Comparison of ENCODE assay signal across 11 cellular contexts in genomic region chr2:2328847-2329246, GRCh38. TPM values are rescaled to one million over a fixed set of nuclear protein-coding genes. Genes with fewer than 3 reads are reported as not detected.
A peak's percentile ranks its signal among the peaks of the same experiment; 100 is the strongest.
DNase-seq lines count a peak whose midpoint lies in the region; ATAC-seq, FAIRE-seq and TF ChIP-seq lines count a peak whose summit lies in the region.
"Had no signal": no experiment of that assay in that cellular context is flagged by ENCODE, and none has a peak within 500 bp of the region (broad histone marks: within the 10 kb centered on the region; RNA-seq: fewer than 3 reads in every experiment).

No MANE protein-coding gene starts in this region.

- H2AFZ ChIP-seq in mammary epithelial cell (ENCODE audit: low read depth, low read length) (no peak overlapping the region), K562 (ENCODE audit: low read depth, low read length) (no peak overlapping the region)

- BruUV-seq in mammary epithelial cell (replicated peaks; lab: Mats Ljungman, UMichigan): no TSS peak
- BruUV-seq in K562 (replicated peaks; lab: Mats Ljungman, UMichigan): no TSS peak

- TF ChIP-seq RAD21 in K562 (CRISPR knock-in tag; conservative IDR thresholded peaks at IDR 0.05 in 1 of 2, IDR thresholded peaks at IDR 0.05 in 1 of 2): no peak

- WGBS in mammary epithelial cell (ENCODE audit: low coverage, missing lambda C conversion rate): 8% methylated on average over 2 of the region's 2 CpGs
- WGBS in K562 (ENCODE audit: insufficient coverage, low coverage, missing lambda C conversion rate): 0% methylated on average over 2 of the region's 2 CpGs
- WGBS in adrenal gland, 4 donors: 3 to 10% (median 4%) methylated on average over 2 of the region's 2 CpGs

- in situ Hi-C loops in T47D (cut with HindIII; ENCODE audit: low pct_unique_long_range_greater_than_20kb, low sequenced_read_pairs) (no loop called here), mammary epithelial cell (cut with MboI; ENCODE audit: low sequenced_read_pairs in 2 of 2) (no loop called here), K562 (cut with MboI) (no loop called here)

- H3K9ac ChIP-seq in mammary epithelial cell (ENCODE audit: insufficient read depth, low read length) (no peak overlapping the region), K562 (ENCODE audit: insufficient read depth in 1 of 2, low read depth in 2 of 2, low read length in 2 of 2) (no peak overlapping the region)

- POLR2A ChIA-PET in K562 (lab: Yijun Ruan, JAX): no interaction called here

- H3K27me3 ChIP-seq in mammary epithelial cell (ENCODE audit: insufficient read depth, low read length) (no peaks in the 10 kb centered on the region), K562 (ENCODE audit: control insufficient read depth in 2 of 2, insufficient read depth in 2 of 2, low read length in 2 of 2) (no peaks in the 10 kb centered on the region), adrenal gland (no peaks in the 10 kb centered on the region), WERI-Rb-1 (ENCODE audit: insufficient read depth, low read depth, severe bottlenecking) (no peaks in the 10 kb centered on the region)

- no peaks in the 10 kb centered on the region for H3K4me1 ChIP-seq in mammary epithelial cell (ENCODE audit: insufficient read depth, low read length)
- H3K4me1 ChIP-seq in K562 (replicated peaks in 1 of 2; ENCODE audit: control insufficient read depth in 2 of 2, insufficient read depth in 2 of 2, low read length in 2 of 2): no peaks in the 10 kb centered on the region
- H3K4me1 ChIP-seq in adrenal gland (replicated peaks in 1 of 2): no peaks in the 10 kb centered on the region

- peaks cover 20% of the 10 kb centered on the region for H3K9me3 ChIP-seq in mammary epithelial cell (replicated peaks; ENCODE audit: insufficient read depth, low read length)
- no peaks in the 10 kb centered on the region for H3K9me3 ChIP-seq in K562 (replicated peaks; ENCODE audit: control insufficient read depth, insufficient read depth, low read depth, low read length)
- no peaks in the 10 kb centered on the region for H3K9me3 ChIP-seq in adrenal gland (replicated peaks in 1 of 3)
- H3K9me3 ChIP-seq in WERI-Rb-1 (ENCODE audit: severe bottlenecking): no peaks in the 10 kb centered on the region

- intact Hi-C loops in mammary epithelial cell (cut with micrococcal nuclease) (no loop called here), K562 (cut with micrococcal nuclease) (no loop called here), adrenal gland (cut with DNase I) (no loop called here)

- no peak overlapping the region for H3K4me2 ChIP-seq in mammary epithelial cell (ENCODE audit: insufficient read depth, low read depth, low read length)
- no peak overlapping the region for H3K4me2 ChIP-seq in K562 (ENCODE audit: insufficient read depth, low read length)

- no peak for ATAC-seq in K562
- ATAC-seq in HG03457 (IDR thresholded peaks at IDR 0.05; ENCODE audit: unreplicated experiment): no peak
- no peak for ATAC-seq in HG03135 (IDR thresholded peaks at IDR 0.05; ENCODE audit: unreplicated experiment)
- ATAC-seq: stimulated activated naive CD8-positive, alpha-beta T cell treated with anti-CD3 and anti-CD28 coated beads, Interleukin-15, Interleukin-2, amounts not matched to agents 100 U/mL and 50 U/mL, for 24 hours had no signal

- no peak for TF ChIP-seq EP300 in K562 (IDR thresholded peaks at IDR 0.05; ENCODE audit: low read length)

- no peaks in the 10 kb centered on the region for H3K79me2 ChIP-seq in mammary epithelial cell (ENCODE audit: insufficient read depth, low read length)
- no peaks in the 10 kb centered on the region for H3K79me2 ChIP-seq in K562 (ENCODE audit: control insufficient read depth, insufficient read depth, low read length)

- DNase-seq in T47D (ENCODE audit: low read depth in 1 of 2, low spot score in 1 of 2) (peak; percentile 10 to 43), mammary epithelial cell (no peak), NCI-H2227 treated with DMSO at 0.1 percent for 48 hours (lab: John Stamatoyannopoulos, UW) (peak; percentile 63), K562 (ENCODE audit: extremely low read depth in 1 of 4, low spot score in 3 of 4) (peak; percentile 5 to 26 (median 10)), adrenal gland (no peak), WERI-Rb-1 (no peak)
- DNase-seq: stimulated activated naive CD8-positive, alpha-beta T cell treated with anti-CD3 and anti-CD28 coated beads, Interleukin-15, Interleukin-2, amounts not matched to agents 100 U/mL and 50 U/mL, for 24 hours had no signal

- H4K20me1 ChIP-seq in mammary epithelial cell (ENCODE audit: insufficient read depth, low read length) (no peaks in the 10 kb centered on the region), K562 (replicated peaks; ENCODE audit: control insufficient read depth, insufficient read depth, low read length) (no peaks in the 10 kb centered on the region)

- dilution Hi-C loops in mammary epithelial cell (cut with HindIII; ENCODE audit: low sequenced_read_pairs): no loop called here

- H3K27ac ChIP-seq in mammary epithelial cell (ENCODE audit: insufficient read depth, low read depth, low read length) (no peak overlapping the region), K562 (ENCODE audit: extremely low read depth, low read depth, low read length) (no peak overlapping the region), adrenal gland (no peak overlapping the region), WERI-Rb-1 (no peak overlapping the region)

- TF ChIP-seq CTCF in mammary epithelial cell (conservative IDR thresholded peaks at IDR 0.05 in 1 of 2, IDR thresholded peaks at IDR 0.05 in 1 of 2; ENCODE audit: extremely low read depth in 1 of 2, insufficient read depth in 1 of 2, low read depth in 1 of 2, low read length in 2 of 2) (no peak), K562 (IDR thresholded peaks at IDR 0.05 in 2 of 3, conservative IDR thresholded peaks at IDR 0.05 in 1 of 3; ENCODE audit: insufficient read depth in 2 of 3, low read depth in 1 of 3, low read length in 3 of 3) (no peak), adrenal gland (IDR thresholded peaks at IDR 0.05) (no peak), WERI-Rb-1 (IDR thresholded peaks at IDR 0.05; ENCODE audit: low read depth, low read length) (no peak)

- H3K36me3 ChIP-seq in mammary epithelial cell (ENCODE audit: insufficient read depth, low read length): no peaks in the 10 kb centered on the region
- H3K36me3 ChIP-seq in K562 (ENCODE audit: control insufficient read depth, insufficient read depth, low read length): no peaks in the 10 kb centered on the region
- H3K36me3 ChIP-seq in adrenal gland (replicated peaks in 1 of 2): no peaks in the 10 kb centered on the region
- no peaks in the 10 kb centered on the region for H3K36me3 ChIP-seq in WERI-Rb-1

- H3K9me1 ChIP-seq in K562 (ENCODE audit: control insufficient read depth, insufficient read depth, low read length): no peaks in the 10 kb centered on the region

- no peak overlapping the region for H3K4me3 ChIP-seq in mammary epithelial cell (replicated peaks in 1 of 3; ENCODE audit: insufficient read depth in 1 of 3, low read depth in 2 of 3, low read length in 3 of 3)
- no peak overlapping the region for H3K4me3 ChIP-seq in K562
- H3K4me3 ChIP-seq in adrenal gland: no peak overlapping the region
- no peak overlapping the region for H3K4me3 ChIP-seq in WERI-Rb-1 (ENCODE audit: low read depth, low read length)

- CTCF ChIA-PET in mammary epithelial cell (lab: Charles Lee; ENCODE audit: low non-redundant PET): no interaction called here
- CTCF ChIA-PET in K562 (lab: Yijun Ruan, JAX; ENCODE audit: low intra/inter-chr PET ratio): interaction anchor here (0.5 kb wide), 1 partner anchor 148 kb away, joined by 5 read pairs; no protein-coding TSS in a partner anchor

- no peak for FAIRE-seq in K562 (lab: Jason Lieb, UNC)

- TF ChIP-seq POLR2A in K562 (conservative IDR thresholded peaks at IDR 0.05) (no peak), adrenal gland (IDR thresholded peaks at IDR 0.05) (no peak)

TF ChIP-seq in K562, 482 proteins besides CTCF, POLR2A, EP300 and RAD21 (continues in another document):
- TF ChIP-seq EHMT2 (IDR thresholded peaks at IDR 0.05): peak; percentile 91

RNA-seq across cellular contexts. Expression of gene MYT1L, which starts 2.2 kb away (rescaled TPM):
- total RNA-seq in mammary epithelial cell (under 1 TPM in 1 of 2 donors, not detected in 1; 0.17 TPM), K562 (2014; rRNA removed) (not detected in 2 replicates), K562 (2014; rRNA removed; fragmentation: Illumina TruSeq; extraction: Trizol) (not detected in 2 replicates), K562 (2015; rRNA removed; fragmentation: Illumina TruSeq; extraction: Trizol) (not detected in 2 replicates), K562 (2021) (not detected in 2 replicates), adrenal gland (1 to 10 TPM in 3 of 8 donors, under 1 TPM in 1, not detected in 4; 0.53 to 4.5 (median 3.7) TPM)
- polyA plus RNA-seq in mammary epithelial cell (not detected), K562 (2011; rRNA removed) (not detected in 2 replicates), K562 (2014; fragmentation: Illumina TruSeq; extraction: Trizol) (not detected in 2 replicates), K562 (2014; fragmentation: Nextera tagmentation; extraction: Ambion mirVana) (not detected), K562 (2014; rRNA removed) (not detected in 2 replicates), adrenal gland (10 to 100 TPM in 1 of 3 donors, 1 to 10 TPM in 2; 2.8 to 14.2 (median 2.8) TPM)
- polyA minus RNA-seq in mammary epithelial cell: not detected
- total RNA-seq in K562 (2011; cell fraction: chromatin; rRNA removed; ENCODE audit: low replicate concordance): not detected in 2 replicates
- not detected in 2 replicates for total RNA-seq in K562 (2011; cell fraction: nucleolus; rRNA removed)
- not detected in 2 replicates for total RNA-seq in K562 (2011; cell fraction: nucleoplasm; rRNA removed)
- polyA plus RNA-seq in K562 (2011; cell fraction: cytosol; rRNA removed): 0.03 TPM in 1 of 2 replicates, not detected in the other
- polyA plus RNA-seq in K562 (2011; cell fraction: nucleus; rRNA removed): 0.11 TPM in 1 of 2 replicates, not detected in the other
- 0.12 TPM in 1 of 2 replicates, not detected in the other for polyA plus RNA-seq in K562 (2012)
- polyA minus RNA-seq in K562 (2011; rRNA and poly(A)+ RNA removed): not detected in 2 replicates
- polyA minus RNA-seq in K562 (2011; cell fraction: cytosol; rRNA and poly(A)+ RNA removed): not detected in 2 replicates
- not detected in 2 replicates for polyA minus RNA-seq in K562 (2011; cell fraction: nucleus; rRNA and poly(A)+ RNA removed)
- total RNA-seq: renal cortical epithelial cell had no signal
- polyA plus RNA-seq: CD14-positive monocyte had no signal

Comparison
In these comparisons a context has a peak if more than half of its experiments do, and no peak if none do; other contexts are left out.
1. DNase-seq: peak in T47D (2 of 2), NCI-H2227 treated with DMSO at 0.1 percent for 48 hours (single experiment) and K562 (4 of 4); none in mammary epithelial cell (single experiment), adrenal gland (0 of 7) and WERI-Rb-1 (single experiment).